In genomic region chr16:67396775-67397450, GRCh38 we compare ENCODE assay signal across 12 cellular contexts. TPM values are rescaled to one million over a fixed set of nuclear protein-coding genes. Genes with fewer than 3 reads are reported as not detected.
DNase-seq lines count a peak whose midpoint lies in the region; ATAC-seq and TF ChIP-seq lines count a peak whose summit lies in the region.
"Had no signal": no experiment of that assay in that cellular context is flagged by ENCODE, and none has a peak within 500 bp of the region (broad histone marks: within the 10 kb centered on the region; RNA-seq: fewer than 3 reads in every experiment).

No MANE protein-coding gene starts in this region.

- H3K27me3 ChIP-seq in BLaER1 treated with 17β-estradiol and CSF1 and Interleukin-3, amounts not matched to agents 10 nM and 100 nM: peaks cover 47 to 56% (median 52%) of the 10 kb centered on the region in 11 experiments
- H3K27me3 ChIP-seq in iPS-15b (ENCODE audit: control insufficient read depth, insufficient read depth, low read length) (peaks cover 46% of the 10 kb centered on the region), psoas muscle (ENCODE audit: insufficient read depth in 3 of 3, low read length in 2 of 3) (peaks cover 0 to 5% (median 2%) of the 10 kb centered on the region in 3 donors)
- H3K27me3 ChIP-seq: thyroid gland had no signal

- 76 to 81% (median 78%) methylated on average over 11 of the region's 11 CpGs for WGBS in adipose tissue, 3 donors
- 67 to 75% (median 68%) methylated on average over 10 to 11 of the region's 11 CpGs for WGBS in psoas muscle, 3 donors

- ATAC-seq in psoas muscle: no peak
- ATAC-seq: naive thymus-derived CD4-positive, alpha-beta T cell had no signal

- no peak for TF ChIP-seq CTCF in psoas muscle (IDR thresholded peaks at IDR 0.05)

- no peak overlapping the region for H3K4me3 ChIP-seq in BLaER1 treated with 17β-estradiol and CSF1 and Interleukin-3, amounts not matched to agents 10 nM and 100 nM
- H3K4me3 ChIP-seq in iPS-15b (ENCODE audit: low read depth, low read length) (peak overlapping the region; percentile 37), psoas muscle (no peak overlapping the region)
- H3K4me3 ChIP-seq: cardiac muscle cell, thyroid gland had no signal

- peaks cover 11 to 42% (median 20%) of the 10 kb centered on the region in 11 experiments; a peak in 17 of 22 replicates for H4K20me1 ChIP-seq in BLaER1 treated with 17β-estradiol and CSF1 and Interleukin-3, amounts not matched to agents 10 nM and 100 nM

- H3K27ac ChIP-seq in BLaER1 treated with 17β-estradiol and CSF1 and Interleukin-3, amounts not matched to agents 10 nM and 100 nM: peak overlapping the region in 1 of 11 experiments; percentile 46; a peak in 1 of 22 replicates
- peak overlapping the region; percentile 19 for H3K27ac ChIP-seq in adipose tissue (ENCODE audit: low read depth, low read length)
- peak overlapping the region; percentile 66 for H3K27ac ChIP-seq in psoas muscle
- H3K27ac ChIP-seq: cardiac muscle cell had no signal

- H3K4me1 ChIP-seq in BLaER1 treated with 17β-estradiol and CSF1 and Interleukin-3, amounts not matched to agents 10 nM and 100 nM: peaks cover 21 to 62% (median 40%) of the 10 kb centered on the region in 10 experiments
- H3K4me1 ChIP-seq in iPS-15b (ENCODE audit: control insufficient read depth, insufficient read depth, low read length) (peaks cover 12% of the 10 kb centered on the region), psoas muscle (peaks cover 44% of the 10 kb centered on the region)

- H3K36me3 ChIP-seq in BLaER1 treated with 17β-estradiol and CSF1 and Interleukin-3, amounts not matched to agents 10 nM and 100 nM: no peaks in the 10 kb centered on the region
- H3K36me3 ChIP-seq in iPS-15b (ENCODE audit: control insufficient read depth, insufficient read depth, low read length): no peaks in the 10 kb centered on the region
- H3K36me3 ChIP-seq in psoas muscle (ENCODE audit: insufficient read depth in 1 of 2, low read depth in 1 of 2): no peaks in the 10 kb centered on the region
- H3K36me3 ChIP-seq: cardiac muscle cell, thyroid gland had no signal

- intact Hi-C loops in psoas muscle (cut with DNase I): no loop called here

- no peaks in the 10 kb centered on the region for H3K9me3 ChIP-seq in BLaER1 treated with 17β-estradiol and CSF1 and Interleukin-3, amounts not matched to agents 10 nM and 100 nM (replicated peaks in 1 of 11)
- no peaks in the 10 kb centered on the region for H3K9me3 ChIP-seq in iPS-15b (ENCODE audit: control insufficient read depth, insufficient read depth, low read length)
- H3K9me3 ChIP-seq in psoas muscle: no peaks in the 10 kb centered on the region
- H3K9me3 ChIP-seq: thyroid gland had no signal

- DNase-seq in psoas muscle (no peak), hepatic stellate cell (ENCODE audit: low spot score) (no peak), hippocampal formation (lab: John Stamatoyannopoulos, UW) (no peak), NCI-H2107 treated with DMSO at 0.1 percent for 48 hours (lab: John Stamatoyannopoulos, UW; ENCODE audit: unreplicated experiment) (no peak), NCI-H226 (no peak)
- DNase-seq: activated T-cell treated with anti-CD3 and anti-CD28 coated beads, Interleukin-2, amount 50 U/mL, for 24 hours; naive thymus-derived CD4-positive, alpha-beta T cell had no signal

- H3K9ac ChIP-seq in BLaER1 treated with 17β-estradiol and CSF1 and Interleukin-3, amounts not matched to agents 10 nM and 100 nM: no peak overlapping the region
- no peak overlapping the region for H3K9ac ChIP-seq in iPS-15b (ENCODE audit: low read depth, low read length)

- peak overlapping the region in 7 of 11 experiments; percentile 29 to 88 (median 80); a peak in 5 of 22 replicates for H3K4me2 ChIP-seq in BLaER1 treated with 17β-estradiol and CSF1 and Interleukin-3, amounts not matched to agents 10 nM and 100 nM

RNA-seq across cellular contexts. Expression of gene TPPP3, which starts 3.6 kb away (rescaled TPM):
- polyA plus RNA-seq in adipose tissue: 10 to 100 TPM; 11.1 to 33.7 (median 16.8) TPM
- 10 to 100 TPM; 14.8 to 36.4 (median 25.7) TPM for total RNA-seq in psoas muscle
- polyA plus RNA-seq in psoas muscle: 10 to 100 TPM in 2 of 3 donors, 1 to 10 TPM in 1; 5.3 to 21.4 (median 17.0) TPM

RNA-seq across cellular contexts. Expression of gene ZDHHC1, which starts 19.4 kb away (rescaled TPM):
- polyA plus RNA-seq in adipose tissue (1 to 10 TPM; 6.8 to 8.9 (median 7.8) TPM), psoas muscle (1 to 10 TPM; 1.7 to 5.0 (median 2.9) TPM)
- 10 to 100 TPM in 1 of 4 donors, 1 to 10 TPM in 3; 5.8 to 11.0 (median 6.9) TPM for total RNA-seq in psoas muscle
- polyA plus RNA-seq: naive thymus-derived CD4-positive, alpha-beta T cell had no signal

RNA-seq across cellular contexts. Expression of gene HSD11B2, which starts 34.0 kb away (rescaled TPM):
- polyA plus RNA-seq in adipose tissue: 1 to 10 TPM; 1.3 to 5.4 (median 2.4) TPM
- under 1 TPM; 0.16 to 0.71 (median 0.39) TPM for total RNA-seq in psoas muscle
- polyA plus RNA-seq in psoas muscle: under 1 TPM; 0.11 to 0.35 (median 0.17) TPM
- polyA plus RNA-seq: naive thymus-derived CD4-positive, alpha-beta T cell had no signal
